Comparison of ENCODE assay signal across 2 cellular contexts in the genomic region with DNA sequence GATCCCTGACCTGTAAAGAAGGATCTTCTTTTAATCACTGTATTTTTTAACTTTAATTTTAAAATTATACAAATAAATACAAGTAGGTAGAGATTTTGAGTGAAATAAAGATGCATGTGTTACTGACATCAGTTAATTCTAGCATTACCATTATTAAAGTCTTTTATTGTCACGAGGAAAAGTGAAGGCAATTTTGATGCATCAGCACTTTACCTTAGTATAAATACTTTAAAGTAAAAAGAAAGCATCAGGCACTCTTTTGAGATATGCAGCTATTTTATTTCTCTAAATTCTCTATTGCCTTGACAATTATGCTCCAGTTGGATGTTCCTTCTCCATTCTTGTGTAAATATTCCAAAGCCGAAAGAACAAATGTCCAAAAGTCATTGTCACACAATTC.
TF ChIP-seq lines count a peak whose summit lies in the region.

No MANE protein-coding gene starts in this region.

TF ChIP-seq in A549, 52 proteins besides CTCF, POLR2A, EP300 and RAD21:
- TF ChIP-seq MAFK (IDR thresholded peaks at IDR 0.05; ENCODE audit: partially characterized antibody) (peak; percentile 85), HOXB13 (CRISPR knock-in tag; IDR thresholded peaks at IDR 0.05; ENCODE audit: low read depth) (no peak)

TF ChIP-seq in H1, 55 proteins besides CTCF, POLR2A, EP300 and RAD21:
- TF ChIP-seq, protein P1, sequence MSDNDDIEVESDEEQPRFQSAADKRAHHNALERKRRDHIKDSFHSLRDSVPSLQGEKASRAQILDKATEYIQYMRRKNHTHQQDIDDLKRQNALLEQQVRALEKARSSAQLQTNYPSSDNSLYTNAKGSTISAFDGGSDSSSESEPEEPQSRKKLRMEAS (IDR thresholded peaks at IDR 0.05) = no peak
- no peak for TF ChIP-seq CREB1 (IDR thresholded peaks at IDR 0.05)
- no peak for TF ChIP-seq SIX5 (IDR thresholded peaks at IDR 0.05; ENCODE audit: low read depth, low read length)
- no peak for TF ChIP-seq GTF2F1 (IDR thresholded peaks at IDR 0.05; ENCODE audit: borderline replicate concordance, low read depth, low read length)
- TF ChIP-seq POU5F1 (IDR thresholded peaks at IDR 0.05; ENCODE audit: low read depth, low read length) = no peak
- TF ChIP-seq MAFK (IDR thresholded peaks at IDR 0.05; ENCODE audit: low read depth, low read length) = peak; percentile 75
- TF ChIP-seq TAF1 (IDR thresholded peaks at IDR 0.05; ENCODE audit: low read depth, low read length) = no peak
- no peak for TF ChIP-seq YY1 (IDR thresholded peaks at IDR 0.05; ENCODE audit: low read depth, low read length)
